ENCODE assay signal across 8 cellular contexts in the genomic region with DNA sequence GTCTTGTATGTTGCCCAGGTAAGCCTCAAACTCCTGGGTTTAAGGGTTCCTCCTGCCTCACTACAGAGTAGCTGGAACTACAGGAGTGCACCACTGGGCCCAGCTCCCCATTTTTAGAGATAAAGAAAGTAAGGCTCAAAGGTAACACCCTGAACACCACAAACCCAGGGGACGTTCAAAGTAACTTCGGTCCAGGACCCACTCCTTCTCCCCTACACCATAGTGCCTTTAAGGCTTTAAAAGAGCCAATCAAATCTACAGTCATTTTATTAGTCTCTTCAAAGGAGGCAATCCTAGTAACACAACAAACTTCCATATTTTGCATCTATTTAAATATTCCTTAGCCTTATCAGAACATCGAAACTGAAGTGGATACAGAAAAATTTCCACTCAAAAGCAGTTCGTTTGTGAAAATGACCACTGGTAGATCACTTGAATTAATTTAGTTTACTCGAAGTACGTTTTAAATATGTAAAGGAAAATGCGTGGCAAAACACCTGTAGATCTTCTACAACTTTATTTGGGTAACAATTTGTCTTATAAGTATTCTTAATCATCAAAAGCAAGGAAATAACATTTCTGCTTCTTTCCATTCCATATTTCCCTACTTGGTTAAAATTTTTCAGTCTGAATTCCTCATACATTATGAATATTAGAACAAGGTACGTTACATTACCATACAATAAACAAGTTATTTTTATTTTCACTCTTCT. TPM values are rescaled to one million over a fixed set of nuclear protein-coding genes. Genes with fewer than 3 reads are reported as not detected.
DNase-seq lines count a peak whose midpoint lies in the region; ATAC-seq and TF ChIP-seq lines count a peak whose summit lies in the region.

No MANE protein-coding gene starts in this region.

- peak overlapping the region; percentile 87 for H3K27ac Mint-ChIP-seq in CD4-positive, alpha-beta T cell
- H3K27ac Mint-ChIP-seq in IgD-negative memory B cell = peak overlapping the region; percentile 86 to 94 (median 92)

- no peak for TF ChIP-seq CTCF in CD4-positive, alpha-beta T cell (IDR thresholded peaks at IDR 0.05)
- TF ChIP-seq CTCF in thoracic aorta (IDR thresholded peaks at IDR 0.05) = no peak

- POLR2A ChIA-PET in CD4-positive, alpha-beta T cell (lab: Charles Lee) = interaction anchor here (0.6 to 1.5 kb wide), 2 partner anchors 112 to 554 kb away, joined by 3 to 8 read pairs; a partner anchor contains a TSS

- peaks cover 60% of the 10 kb centered on the region for H3K4me1 Mint-ChIP-seq in CD4-positive, alpha-beta T cell (ENCODE audit: low read depth)
- H3K4me1 Mint-ChIP-seq in IgD-negative memory B cell = peaks cover 37 to 43% (median 42%) of the 10 kb centered on the region in 3 donors

- peaks cover 33% of the 10 kb centered on the region for H3K36me3 Mint-ChIP-seq in CD4-positive, alpha-beta T cell (ENCODE audit: low read depth)
- no peaks in the 10 kb centered on the region for H3K36me3 Mint-ChIP-seq in IgD-negative memory B cell

- no peaks in the 10 kb centered on the region for H3K27me3 Mint-ChIP-seq in CD4-positive, alpha-beta T cell
- no peaks in the 10 kb centered on the region for H3K27me3 Mint-ChIP-seq in IgD-negative memory B cell

- H3K4me3 Mint-ChIP-seq in CD4-positive, alpha-beta T cell = peak overlapping the region; percentile 93
- peak overlapping the region; percentile 86 to 94 (median 92) for H3K4me3 Mint-ChIP-seq in IgD-negative memory B cell

- H3K4me3 ChIP-seq in thoracic aorta = peak overlapping the region; percentile 94

- H3K4me1 ChIP-seq in thoracic aorta (ENCODE audit: control insufficient read depth in 1 of 2, low read depth in 2 of 2) = peaks cover 30 to 66% of the 10 kb centered on the region in 2 donors

- intact Hi-C loops in CD4-positive, alpha-beta T cell (cut with DNase I, micrococcal nuclease) = loop anchor here (2.0 to 10.0 kb wide), 5 partner anchors 174 to 674 kb away; a partner anchor contains a TSS

- CTCF ChIA-PET in CD4-positive, alpha-beta T cell (lab: Charles Lee) = interaction anchor here (1.9 kb wide), 1 partner anchor 264 kb away, joined by 6 read pairs; no protein-coding TSS in a partner anchor

- H3K36me3 ChIP-seq in thoracic aorta = no peaks in the 10 kb centered on the region

- no peaks in the 10 kb centered on the region for H3K9me3 ChIP-seq in CD4-positive, alpha-beta T cell (ENCODE audit: control insufficient read depth, low read length)
- H3K9me3 ChIP-seq in thoracic aorta = no peaks in the 10 kb centered on the region

- no peak for ATAC-seq in CD4-positive, alpha-beta T cell (ENCODE audit: poor library complexity)
- no peak for ATAC-seq in thoracic aorta (ENCODE audit: insufficient number of reproducible peaks, low FRiP score, low read depth)
- ATAC-seq in activated CD4-positive, CD25-positive, alpha-beta regulatory T cell treated with anti-CD3 and anti-CD28 coated beads, Interleukin-2, amount 50 U/mL, for 24 hours = no peak

- H3K27me3 ChIP-seq in CD4-positive, alpha-beta T cell (ENCODE audit: control insufficient read depth, insufficient read depth, low read length) = no peaks in the 10 kb centered on the region
- no peaks in the 10 kb centered on the region for H3K27me3 ChIP-seq in layer of hippocampus (ENCODE audit: control insufficient read depth, insufficient read depth, low read length)
- no peaks in the 10 kb centered on the region for H3K27me3 ChIP-seq in thoracic aorta (replicated peaks; ENCODE audit: insufficient read depth)

- H3K27ac ChIP-seq in CD4-positive, alpha-beta T cell (ENCODE audit: low read depth, low read length) = no peak overlapping the region
- peak overlapping the region; percentile 1 for H3K27ac ChIP-seq in angular gyrus (ENCODE audit: low read depth, low read length)
- peak overlapping the region; percentile 99 for H3K27ac ChIP-seq in layer of hippocampus (ENCODE audit: low read depth, low read length)
- peak overlapping the region; percentile 94 to 96 for H3K27ac ChIP-seq in thoracic aorta

- H3K9me3 Mint-ChIP-seq in CD4-positive, alpha-beta T cell = no peaks in the 10 kb centered on the region
- no peaks in the 10 kb centered on the region for H3K9me3 Mint-ChIP-seq in IgD-negative memory B cell

- no peak for DNase-seq in CD4-positive, alpha-beta T cell
- DNase-seq in thoracic aorta (ENCODE audit: low spot score) (no peak), GM19240 (ENCODE audit: insufficient read length, low spot score) (no peak)
- no peak for DNase-seq in stimulated activated CD4-positive, alpha-beta T cell treated with anti-CD3 and anti-CD28 coated beads, Interleukin-2, amount 100 ng/mL, for 48 hours

RNA-seq across cellular contexts. Expression of a gene that starts 1.8 kb away (rescaled TPM):
- total RNA-seq in CD4-positive, alpha-beta T cell = 10 to 100 TPM; 35.6 to 37.7 TPM
- polyA plus RNA-seq in IgD-negative memory B cell = 20.8 TPM
- total RNA-seq in thoracic aorta = 10 to 100 TPM; 26.8 to 56.4 TPM
